In the genomic region with DNA sequence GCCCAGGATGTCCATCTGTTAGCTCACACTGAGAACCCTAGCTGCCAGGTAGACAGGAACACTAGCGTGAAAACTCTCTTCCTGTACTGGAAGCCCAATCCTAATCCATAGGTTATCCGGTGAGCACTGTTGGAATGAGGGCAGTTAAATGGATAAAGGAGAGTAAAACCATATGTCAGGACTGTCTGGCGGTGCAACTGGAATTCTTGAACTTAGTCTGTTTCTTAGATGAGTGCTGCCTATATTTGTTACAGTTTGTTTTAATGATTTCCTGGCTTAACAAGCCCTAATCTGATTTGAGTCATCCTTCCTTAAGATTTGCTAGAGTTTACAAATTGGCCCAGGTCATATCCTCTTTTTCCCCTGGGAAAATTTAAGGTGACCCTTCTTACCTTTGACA, we compare ENCODE assay signal across 19 cellular contexts.
"Had no signal": no experiment of that assay in that cellular context is flagged by ENCODE, and none has a peak within 500 bp of the region (broad histone marks: within the 10 kb centered on the region; RNA-seq: fewer than 3 reads in every experiment).

No MANE protein-coding gene starts in this region.

- H3K27ac ChIP-seq: esophagus squamous epithelium, foreskin keratinocyte, left ventricle myocardium inferior, lower lobe of right lung, psoas muscle, spleen, testis, tibial nerve, upper lobe of right lung, vagina had no signal

- H3K27me3 ChIP-seq: esophagus squamous epithelium, foreskin keratinocyte, spleen, testis, tibial nerve, upper lobe of right lung, vagina had no signal

- H3K9me3 ChIP-seq: esophagus squamous epithelium, lower lobe of right lung, testis, tibial nerve, upper lobe of right lung, vagina had no signal

- H3K4me1 ChIP-seq: esophagus squamous epithelium, foreskin keratinocyte, left ventricle myocardium inferior, lower lobe of right lung, psoas muscle, spleen, testis, tibial nerve, upper lobe of right lung, vagina had no signal

- H3K36me3 ChIP-seq: esophagus squamous epithelium, left ventricle myocardium inferior, lower lobe of right lung, spleen, upper lobe of right lung, vagina had no signal

- DNase-seq: effector memory CD4-positive, alpha-beta T cell; esophagus squamous epithelium; foreskin keratinocyte; immature natural killer cell; kidney; left cardiac atrium; left ventricle myocardium inferior; lower lobe of right lung; naive thymus-derived CD4-positive, alpha-beta T cell; nephron progenitor cell; psoas muscle; spleen; stimulated activated CD4-positive, alpha-beta T cell treated with anti-CD3 and anti-CD28 coated beads, Interleukin-15, amount 100 ng/mL, for 24 hours; stimulated activated CD4-positive, alpha-beta T cell treated with anti-CD3 and anti-CD28 coated beads, Interleukin-1b, Interleukin-23, amount 100 ng/mL, for 48 hours; stimulated activated CD4-positive, alpha-beta T cell treated with anti-CD3 and anti-CD28 coated beads, Interleukin-4, amount 100 ng/mL, for 24 hours; testis; upper lobe of right lung had no signal

- H3K4me3 ChIP-seq: esophagus squamous epithelium, left ventricle myocardium inferior, lower lobe of right lung, psoas muscle, spleen, testis, tibial nerve, upper lobe of right lung, vagina had no signal

- FAIRE-seq: kidney had no signal
